ENCODE assay signal across 1 cellular context in the genomic region with DNA sequence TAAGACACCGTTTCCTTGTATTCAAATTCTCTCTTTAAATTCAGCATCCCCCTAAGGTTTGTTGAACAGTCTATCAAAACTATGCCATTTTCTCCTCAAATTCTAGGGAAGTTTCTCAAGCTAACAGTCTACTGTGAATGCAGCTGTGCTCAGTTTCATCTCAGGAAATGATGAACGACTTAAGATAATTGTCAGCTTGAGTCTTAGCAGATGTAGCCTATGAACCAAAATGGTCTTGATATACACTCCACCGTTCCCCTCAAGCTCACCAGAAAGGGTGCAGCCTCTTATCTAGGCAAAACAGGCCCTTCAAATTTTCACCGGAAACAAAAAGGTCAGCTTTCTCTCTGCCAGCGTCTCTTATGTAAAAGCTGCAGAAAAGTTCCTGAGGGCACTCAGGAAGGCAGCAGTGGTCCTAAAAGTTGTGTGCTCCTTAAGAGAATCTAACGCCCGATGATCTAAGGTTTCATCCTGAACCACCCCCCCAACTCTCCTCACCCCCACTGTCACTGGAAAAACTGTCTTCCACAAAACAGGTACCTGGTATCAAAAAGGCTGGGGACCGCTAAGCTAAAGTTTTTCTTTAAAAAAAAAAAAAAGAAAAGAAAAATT.
TF ChIP-seq lines count a peak whose summit lies in the region.

No MANE protein-coding gene starts in this region.

TF ChIP-seq in IMR-90, 13 proteins besides CTCF, POLR2A, EP300 and RAD21:
- TF ChIP-seq CEBPB (IDR thresholded peaks at IDR 0.05; ENCODE audit: low read depth, low read length) (no peak), MXI1 (IDR thresholded peaks at IDR 0.05; ENCODE audit: borderline replicate concordance, low read depth, low read length) (no peak), CHD1 (IDR thresholded peaks at IDR 0.05; ENCODE audit: low read depth, low read length) (no peak), SMC3 (IDR thresholded peaks at IDR 0.05; ENCODE audit: low read depth, low read length) (no peak), MAZ (IDR thresholded peaks at IDR 0.05; ENCODE audit: borderline replicate concordance, low read depth, low read length) (no peak), FOS (IDR thresholded peaks at IDR 0.05; ENCODE audit: low read depth, low read length) (no peak), BHLHE40 (IDR thresholded peaks at IDR 0.05; ENCODE audit: low read depth, low read length) (no peak), RCOR1 (IDR thresholded peaks at IDR 0.05; ENCODE audit: insufficient replicate concordance, low read length) (no peak), MAFK (IDR thresholded peaks at IDR 0.05; ENCODE audit: low read depth, low read length) (no peak), NFE2L2 (IDR thresholded peaks at IDR 0.05; ENCODE audit: low read depth, low read length) (no peak)
- TF ChIP-seq, protein P1, sequence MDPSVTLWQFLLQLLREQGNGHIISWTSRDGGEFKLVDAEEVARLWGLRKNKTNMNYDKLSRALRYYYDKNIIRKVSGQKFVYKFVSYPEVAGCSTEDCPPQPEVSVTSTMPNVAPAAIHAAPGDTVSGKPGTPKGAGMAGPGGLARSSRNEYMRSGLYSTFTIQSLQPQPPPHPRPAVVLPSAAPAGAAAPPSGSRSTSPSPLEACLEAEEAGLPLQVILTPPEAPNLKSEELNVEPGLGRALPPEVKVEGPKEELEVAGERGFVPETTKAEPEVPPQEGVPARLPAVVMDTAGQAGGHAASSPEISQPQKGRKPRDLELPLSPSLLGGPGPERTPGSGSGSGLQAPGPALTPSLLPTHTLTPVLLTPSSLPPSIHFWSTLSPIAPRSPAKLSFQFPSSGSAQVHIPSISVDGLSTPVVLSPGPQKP (IDR thresholded peaks at IDR 0.05; ENCODE audit: borderline replicate concordance, low read depth, low read length), result no peak
- TF ChIP-seq, protein P2, sequence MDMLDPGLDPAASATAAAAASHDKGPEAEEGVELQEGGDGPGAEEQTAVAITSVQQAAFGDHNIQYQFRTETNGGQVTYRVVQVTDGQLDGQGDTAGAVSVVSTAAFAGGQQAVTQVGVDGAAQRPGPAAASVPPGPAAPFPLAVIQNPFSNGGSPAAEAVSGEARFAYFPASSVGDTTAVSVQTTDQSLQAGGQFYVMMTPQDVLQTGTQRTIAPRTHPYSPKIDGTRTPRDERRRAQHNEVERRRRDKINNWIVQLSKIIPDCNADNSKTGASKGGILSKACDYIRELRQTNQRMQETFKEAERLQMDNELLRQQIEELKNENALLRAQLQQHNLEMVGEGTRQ (IDR thresholded peaks at IDR 0.05; ENCODE audit: low read depth, low read length), result no peak
TF ChIP-seq in IMR-90: peak in this region for 0.
